ENCODE assay signal across 1 cellular context in the genomic region with DNA sequence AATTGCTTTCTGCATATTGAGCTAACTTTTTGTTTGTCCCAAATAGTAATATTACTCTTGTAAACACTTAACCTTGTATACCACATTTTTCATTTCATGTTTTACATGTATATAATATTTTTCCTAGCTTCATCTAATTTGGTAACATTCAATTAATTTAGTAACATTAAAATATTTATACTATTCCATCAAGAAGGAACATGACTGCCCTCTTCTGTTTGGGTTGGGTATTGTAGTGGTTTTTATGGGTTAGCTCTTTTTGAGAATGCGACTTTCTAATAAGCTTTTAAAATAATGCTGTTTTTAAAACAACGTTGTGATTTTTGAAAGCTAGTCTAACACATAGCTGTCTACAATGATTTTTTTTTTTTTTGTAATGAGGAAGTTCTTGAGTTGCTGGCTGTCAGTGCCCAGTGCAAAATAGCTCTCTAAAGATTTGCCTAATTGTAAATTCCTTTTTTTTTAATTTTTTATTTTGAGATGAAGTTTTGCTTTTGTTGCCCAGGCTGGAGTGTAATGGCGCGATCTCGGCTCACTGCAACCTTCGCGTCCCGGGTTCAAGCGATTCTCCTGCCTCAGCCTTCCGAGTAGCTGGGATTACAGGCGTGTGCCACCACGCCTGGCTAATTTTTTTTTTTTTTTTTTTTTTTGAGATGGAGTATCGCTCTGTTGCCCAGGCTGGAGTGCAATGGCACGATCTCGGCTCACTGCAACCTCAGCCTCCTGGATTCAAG.
TF ChIP-seq lines count a peak whose summit lies in the region.

No MANE protein-coding gene starts in this region.

TF ChIP-seq in HEK293, 187 proteins besides CTCF, POLR2A, EP300 and RAD21 (continued from another document):
- TF ChIP-seq ZNF629 (tag by site-specific recombination; IDR thresholded peaks at IDR 0.05), result 0 out of 2 replicates have a peak, but pooled peaks have one; percentile 24
- TF ChIP-seq, protein P1, sequence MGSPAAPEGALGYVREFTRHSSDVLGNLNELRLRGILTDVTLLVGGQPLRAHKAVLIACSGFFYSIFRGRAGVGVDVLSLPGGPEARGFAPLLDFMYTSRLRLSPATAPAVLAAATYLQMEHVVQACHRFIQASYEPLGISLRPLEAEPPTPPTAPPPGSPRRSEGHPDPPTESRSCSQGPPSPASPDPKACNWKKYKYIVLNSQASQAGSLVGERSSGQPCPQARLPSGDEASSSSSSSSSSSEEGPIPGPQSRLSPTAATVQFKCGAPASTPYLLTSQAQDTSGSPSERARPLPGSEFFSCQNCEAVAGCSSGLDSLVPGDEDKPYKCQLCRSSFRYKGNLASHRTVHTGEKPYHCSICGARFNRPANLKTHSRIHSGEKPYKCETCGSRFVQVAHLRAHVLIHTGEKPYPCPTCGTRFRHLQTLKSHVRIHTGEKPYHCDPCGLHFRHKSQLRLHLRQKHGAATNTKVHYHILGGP (tag by site-specific recombination; IDR thresholded peaks at IDR 0.05), result peak; percentile 81
